In genomic region chr5:150571836-150572235, GRCh38 we compare ENCODE assay signal across 2 cellular contexts.
TF ChIP-seq lines count a peak whose summit lies in the region.

No MANE protein-coding gene starts in this region.

TF ChIP-seq in IMR-90, 13 proteins besides CTCF, POLR2A, EP300 and RAD21 (continued from another document):
- TF ChIP-seq ELK1 (IDR thresholded peaks at IDR 0.05; ENCODE audit: borderline replicate concordance, low read depth, low read length) (no peak), USF2 (IDR thresholded peaks at IDR 0.05; ENCODE audit: low read depth, low read length) (no peak), MXI1 (IDR thresholded peaks at IDR 0.05; ENCODE audit: borderline replicate concordance, low read depth, low read length) (no peak)

TF ChIP-seq in SK-N-SH treated with all-trans-retinoic acid at 6 μM for 48 hours, 23 proteins besides CTCF, POLR2A, EP300 and RAD21:
- TF ChIP-seq TSHZ2 (CRISPR knock-in tag; IDR thresholded peaks at IDR 0.05) (no peak), CSRNP3 (CRISPR knock-in tag; IDR thresholded peaks at IDR 0.05) (no peak), TOX (CRISPR knock-in tag; IDR thresholded peaks at IDR 0.05; ENCODE audit: borderline replicate concordance) (no peak), ARNTL (CRISPR knock-in tag; IDR thresholded peaks at IDR 0.05; ENCODE audit: borderline replicate concordance, low read depth) (no peak), PATZ1 (CRISPR knock-in tag; IDR thresholded peaks at IDR 0.05; ENCODE audit: borderline replicate concordance) (no peak)
